In genomic region chr4:70315928-70316327, GRCh38 we compare ENCODE assay signal across 16 cellular contexts. TPM values are rescaled to one million over a fixed set of nuclear protein-coding genes. Genes with fewer than 3 reads are reported as not detected.
A peak's percentile ranks its signal among the peaks of the same experiment; 100 is the strongest.
DNase-seq lines count a peak whose midpoint lies in the region; ATAC-seq, FAIRE-seq and TF ChIP-seq lines count a peak whose summit lies in the region.
"Had no signal": no experiment of that assay in that cellular context is flagged by ENCODE, and none has a peak within 500 bp of the region (broad histone marks: within the 10 kb centered on the region; RNA-seq: fewer than 3 reads in every experiment).

No MANE protein-coding gene starts in this region.

- no peaks in the 10 kb centered on the region for H3K36me3 Mint-ChIP-seq in glutamatergic neuron (ENCODE audit: unreplicated experiment)
- H3K36me3 Mint-ChIP-seq: CD8-positive, alpha-beta memory T cell; naive B cell had no signal

- no peak for FAIRE-seq in frontal cortex (lab: Jason Lieb, UNC)

- H3K27ac Mint-ChIP-seq in glutamatergic neuron (ENCODE audit: unreplicated experiment): no peak overlapping the region
- H3K27ac Mint-ChIP-seq: CD8-positive, alpha-beta memory T cell; naive B cell had no signal

- H3K9me3 Mint-ChIP-seq in glutamatergic neuron (ENCODE audit: unreplicated experiment): no peaks in the 10 kb centered on the region

- H3K4me1 Mint-ChIP-seq in glutamatergic neuron (ENCODE audit: low read depth, unreplicated experiment): no peaks in the 10 kb centered on the region
- H3K4me1 Mint-ChIP-seq: CD8-positive, alpha-beta memory T cell; naive B cell had no signal

- DNase-seq in epithelial cell of proximal tubule (ENCODE audit: low read depth) (no peak), NAMALWA (ENCODE audit: low spot score) (no peak), glutamatergic neuron (no peak), frontal cortex (ENCODE audit: low spot score in 2 of 2) (no peak)
- DNase-seq: activated CD4-positive, alpha-beta T cell treated with anti-CD3 and anti-CD28 coated beads for 48 hours; activated gamma-delta T cell; CD8-positive, alpha-beta memory T cell; islet precursor cell; naive B cell; NCI-H524 treated with DMSO at 0.1 percent for 48 hours; upper lobe of right lung had no signal

- H3K4me3 ChIP-seq in epithelial cell of proximal tubule (ENCODE audit: low read depth, low read length): no peak overlapping the region
- H3K4me3 ChIP-seq: upper lobe of right lung had no signal

- H3K27me3 Mint-ChIP-seq in glutamatergic neuron (ENCODE audit: unreplicated experiment): no peaks in the 10 kb centered on the region
- H3K27me3 Mint-ChIP-seq: CD8-positive, alpha-beta memory T cell; naive B cell had no signal

- ATAC-seq in GM18517 (IDR thresholded peaks at IDR 0.05; ENCODE audit: unreplicated experiment) (peak; percentile 76), GM21390 (IDR thresholded peaks at IDR 0.05; ENCODE audit: unreplicated experiment) (peak; percentile 77), HG03342 (IDR thresholded peaks at IDR 0.05; ENCODE audit: unreplicated experiment) (peak; percentile 59)
- ATAC-seq: upper lobe of right lung had no signal

- H3K4me3 Mint-ChIP-seq in glutamatergic neuron (ENCODE audit: unreplicated experiment): no peak overlapping the region
- H3K4me3 Mint-ChIP-seq: CD8-positive, alpha-beta memory T cell; naive B cell had no signal

- peak; percentile 29 for TF ChIP-seq CTCF in epithelial cell of proximal tubule (conservative IDR thresholded peaks at IDR 0.05; ENCODE audit: low read depth, low read length)
- no peak for TF ChIP-seq CTCF in glutamatergic neuron (IDR thresholded peaks at IDR 0.05; ENCODE audit: partially characterized antibody, unreplicated experiment)

RNA-seq across cellular contexts. Expression of gene CABS1, which starts 18.9 kb away (rescaled TPM):
- not detected in 2 replicates for total RNA-seq in epithelial cell of proximal tubule
- total RNA-seq in glutamatergic neuron (ENCODE audit: unreplicated experiment): not detected
- not detected for total RNA-seq in frontal cortex
- total RNA-seq: CD8-positive, alpha-beta memory T cell; fibroblast of lung; M059J; upper lobe of right lung had no signal

RNA-seq across cellular contexts. Expression of gene SMR3A, which starts 44.6 kb away (rescaled TPM):
- not detected in 2 replicates for total RNA-seq in epithelial cell of proximal tubule
- not detected for total RNA-seq in glutamatergic neuron (ENCODE audit: unreplicated experiment)
- not detected for total RNA-seq in frontal cortex
- total RNA-seq: CD8-positive, alpha-beta memory T cell; fibroblast of lung; M059J; upper lobe of right lung had no signal
